ENCODE assay signal across 10 cellular contexts in genomic region chr2:9178905-9179571, GRCh38. TPM values are rescaled to one million over a fixed set of nuclear protein-coding genes. Genes with fewer than 3 reads are reported as not detected.
DNase-seq lines count a peak whose midpoint lies in the region; ATAC-seq lines count a peak whose summit lies in the region.
"Had no signal": no experiment of that assay in that cellular context is flagged by ENCODE, and none has a peak within 500 bp of the region (broad histone marks: within the 10 kb centered on the region; RNA-seq: fewer than 3 reads in every experiment).

No MANE protein-coding gene starts in this region.

- H4K91ac ChIP-seq in mesenchymal stem cell (ENCODE audit: low read length): peak overlapping the region; percentile 25

- DNase-seq in NCI-H2107 treated with DMSO at 0.1 percent for 48 hours (lab: John Stamatoyannopoulos, UW; ENCODE audit: unreplicated experiment) (peak; percentile 95), mesenchymal stem cell (peak; percentile 77), GDM1 (lab: John Stamatoyannopoulos, UW) (no peak)
- DNase-seq in activated CD4-positive, alpha-beta T cell treated with anti-CD3 and anti-CD28 coated beads, Interleukin-2, amount 50 U/mL, for 4 hours: no peak
- DNase-seq: naive B cell had no signal

- peak overlapping the region in 1 of 2 experiments; percentile 13 for H3K14ac ChIP-seq in mesenchymal stem cell (ENCODE audit: low read length in 2 of 2)

- no peaks in the 10 kb centered on the region for H3K9me3 ChIP-seq in mesenchymal stem cell (ENCODE audit: control insufficient read depth, low read length)

- no peak overlapping the region for H3K23ac ChIP-seq in mesenchymal stem cell (ENCODE audit: low read length in 2 of 2)

- H3K79me1 ChIP-seq in mesenchymal stem cell (replicated peaks; ENCODE audit: low read length, poor library complexity, severe bottlenecking): no peaks in the 10 kb centered on the region

- peaks cover 13% of the 10 kb centered on the region for H3K4me1 ChIP-seq in mesenchymal stem cell (ENCODE audit: control insufficient read depth, insufficient read depth, low read depth, low read length)
- peaks cover 2% of the 10 kb centered on the region for H3K4me1 ChIP-seq in urinary bladder (ENCODE audit: insufficient read depth)

- peak overlapping the region; percentile 3 for H2BK5ac ChIP-seq in mesenchymal stem cell (ENCODE audit: low read depth, low read length, poor library complexity, severe bottlenecking)

- H3K27ac ChIP-seq in cingulate gyrus (ENCODE audit: low read depth, low read length) (peak overlapping the region; percentile 60), mesenchymal stem cell (ENCODE audit: low read length, poor library complexity, severe bottlenecking) (peak overlapping the region; percentile 43), urinary bladder (ENCODE audit: low read depth) (peak overlapping the region; percentile 76)

- peak overlapping the region; percentile 73 for H4K8ac ChIP-seq in mesenchymal stem cell (ENCODE audit: low read length)

- no peaks in the 10 kb centered on the region for H3K27me3 ChIP-seq in mesenchymal stem cell (ENCODE audit: control insufficient read depth in 1 of 2, insufficient read depth in 1 of 2, low read length in 2 of 2)

- ATAC-seq in GM19351 (IDR thresholded peaks at IDR 0.05; ENCODE audit: unreplicated experiment) (peak; percentile 48), GM21367 (IDR thresholded peaks at IDR 0.05; ENCODE audit: unreplicated experiment) (no peak)

- 39% methylated on average over 13 of the region's 13 CpGs for WGBS in mesenchymal stem cell
- WGBS in urinary bladder: 46% methylated on average over 13 of the region's 13 CpGs

- H2BK12ac ChIP-seq in mesenchymal stem cell (ENCODE audit: low read length in 2 of 2): peak overlapping the region in 1 of 2 experiments; percentile 88

- H2AK5ac ChIP-seq in mesenchymal stem cell (ENCODE audit: low read length, severe bottlenecking): no peak overlapping the region

- H3K4me3 ChIP-seq in mesenchymal stem cell (ENCODE audit: insufficient read depth in 1 of 2, low read depth in 1 of 2, low read length in 2 of 2) (peak overlapping the region in 1 of 2 experiments; percentile 66), urinary bladder (ENCODE audit: low read depth, low read length) (no peak overlapping the region)

- H3K4ac ChIP-seq in mesenchymal stem cell (ENCODE audit: low read depth in 1 of 2, low read length in 2 of 2): no peak overlapping the region

- H2AFZ ChIP-seq in mesenchymal stem cell (ENCODE audit: low read depth, low read length): no peak overlapping the region

- H2BK15ac ChIP-seq in mesenchymal stem cell (ENCODE audit: low read depth, poor library complexity, severe bottlenecking): no peak overlapping the region

- H3K36me3 ChIP-seq in mesenchymal stem cell (ENCODE audit: control insufficient read depth in 1 of 2, insufficient read depth in 2 of 2, low read depth in 1 of 2, low read length in 2 of 2) (no peaks in the 10 kb centered on the region), urinary bladder (ENCODE audit: insufficient read depth) (no peaks in the 10 kb centered on the region)

- peak overlapping the region; percentile 93 for H3K9ac ChIP-seq in mesenchymal stem cell (ENCODE audit: low read length)

- peak overlapping the region; percentile 0 for H3K4me2 ChIP-seq in mesenchymal stem cell (ENCODE audit: low read length, poor library complexity, severe bottlenecking)

- H2BK120ac ChIP-seq in mesenchymal stem cell (ENCODE audit: low read depth, low read length): peak overlapping the region; percentile 21

- peak overlapping the region; percentile 56 to 90 for H3K18ac ChIP-seq in mesenchymal stem cell (ENCODE audit: low read depth in 1 of 2, low read length in 2 of 2)

RNA-seq across cellular contexts. Expression of gene ASAP2, which starts 27.6 kb away (rescaled TPM):
- 27.5 TPM for polyA plus RNA-seq in mesenchymal stem cell (2013, experiment 1 of 2)
- polyA plus RNA-seq in mesenchymal stem cell (2013, experiment 2 of 2): 23.9 TPM
- total RNA-seq in urinary bladder: 34.8 TPM
- 10.2 TPM for polyA plus RNA-seq in urinary bladder
- polyA plus RNA-seq: IgD-negative memory B cell had no signal

Comparison
In these comparisons a context has a peak if more than half of its experiments do, and no peak if none do; other contexts are left out.
1. DNase-seq: peak in NCI-H2107 treated with DMSO at 0.1 percent for 48 hours (single experiment) and mesenchymal stem cell (single experiment); none in activated CD4-positive, alpha-beta T cell treated with anti-CD3 and anti-CD28 coated beads, Interleukin-2, amount 50 U/mL, for 4 hours (0 of 2) and GDM1 (single experiment).
2. Peak in every context shown above with its lines, with median percentiles within 50 percentile points of each other: H3K27ac ChIP-seq.